8 cellular contexts compared by ENCODE assay signal in the genomic region with DNA sequence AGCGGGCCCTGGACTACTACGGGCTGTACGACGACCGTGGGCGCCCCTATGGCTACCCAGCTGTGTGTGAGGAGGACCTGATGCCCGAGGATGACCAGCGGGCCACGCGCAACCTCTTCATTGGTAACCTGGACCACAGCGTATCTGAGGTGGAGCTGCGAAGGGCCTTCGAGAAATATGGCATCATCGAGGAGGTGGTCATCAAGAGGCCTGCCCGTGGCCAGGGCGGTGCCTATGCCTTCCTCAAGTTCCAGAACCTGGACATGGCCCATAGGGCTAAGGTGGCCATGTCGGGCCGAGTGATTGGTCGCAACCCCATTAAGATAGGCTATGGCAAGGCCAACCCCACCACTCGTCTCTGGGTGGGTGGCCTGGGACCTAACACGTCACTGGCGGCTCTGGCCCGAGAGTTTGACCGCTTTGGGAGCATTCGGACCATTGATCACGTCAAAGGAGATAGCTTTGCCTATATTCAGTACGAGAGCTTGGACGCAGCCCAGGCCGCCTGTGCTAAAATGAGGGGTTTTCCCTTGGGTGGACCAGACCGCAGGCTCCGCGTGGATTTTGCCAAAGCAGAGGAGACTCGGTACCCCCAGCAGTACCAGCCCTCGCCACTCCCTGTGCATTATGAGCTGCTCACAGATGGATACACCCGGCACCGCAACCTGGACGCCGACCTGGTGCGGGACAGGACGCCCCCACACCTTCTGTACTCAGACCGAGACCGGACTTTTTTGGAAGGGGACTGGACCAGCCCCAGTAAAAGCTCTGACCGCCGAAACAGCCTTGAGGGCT. TPM values are rescaled to one million over a fixed set of nuclear protein-coding genes. Genes with fewer than 3 reads are reported as not detected.
DNase-seq lines count a peak whose midpoint lies in the region; ATAC-seq and TF ChIP-seq lines count a peak whose summit lies in the region.

No MANE protein-coding gene starts in this region.

- peak overlapping the region; percentile 95 for H3K9ac ChIP-seq in fibroblast of lung (ENCODE audit: insufficient read depth, low read length)

- CTCF ChIA-PET in Caco-2 (lab: Charles Lee) = no interaction called here

- H3K36me3 ChIP-seq in Caco-2 (ENCODE audit: control insufficient read depth, insufficient read depth, low read length) (peaks cover 7% of the 10 kb centered on the region), SJSA1 (peaks cover 96% of the 10 kb centered on the region), fibroblast of lung (ENCODE audit: control insufficient read depth, insufficient read depth, low read length) (peaks cover 34% of the 10 kb centered on the region)

- peaks cover 54% of the 10 kb centered on the region for H3K79me2 ChIP-seq in fibroblast of lung (ENCODE audit: control insufficient read depth, insufficient read depth, low read length)

- POLR2A ChIA-PET in Caco-2 (lab: Charles Lee) = no interaction called here

- H3K27me3 Mint-ChIP-seq in Caco-2 (ENCODE audit: insufficient read depth, unreplicated experiment) (no peaks in the 10 kb centered on the region), osteocyte (ENCODE audit: unreplicated experiment) (no peaks in the 10 kb centered on the region)

- peaks cover 1% of the 10 kb centered on the region for H4K20me1 ChIP-seq in fibroblast of lung (ENCODE audit: control insufficient read depth, extremely low read depth, insufficient read depth, low read length)

- H3K36me3 Mint-ChIP-seq in Caco-2 (ENCODE audit: insufficient read depth, unreplicated experiment) (peaks cover 90% of the 10 kb centered on the region), osteocyte (ENCODE audit: unreplicated experiment) (peaks cover 37% of the 10 kb centered on the region)

- no peak for TF ChIP-seq CTCF in Caco-2 (IDR thresholded peaks at IDR 0.05; ENCODE audit: insufficient read depth in 1 of 2, low read depth in 1 of 2, low read length in 1 of 2, severe bottlenecking in 1 of 2, unreplicated experiment in 1 of 2)
- TF ChIP-seq CTCF in fibroblast of lung (conservative IDR thresholded peaks at IDR 0.05 in 1 of 2, IDR thresholded peaks at IDR 0.05 in 1 of 2; ENCODE audit: low read depth in 1 of 2, low read length in 2 of 2) = no peak
- TF ChIP-seq CTCF in osteocyte (IDR thresholded peaks at IDR 0.05) = no peak

- H3K4me3 Mint-ChIP-seq in Caco-2 (ENCODE audit: unreplicated experiment) = peak overlapping the region; percentile 74
- H3K4me3 Mint-ChIP-seq in osteocyte (ENCODE audit: unreplicated experiment) = peak overlapping the region; percentile 80

- no peaks in the 10 kb centered on the region for H3K9me3 ChIP-seq in Caco-2
- peaks cover 12% of the 10 kb centered on the region for H3K9me3 ChIP-seq in SJSA1 (replicated peaks)
- no peaks in the 10 kb centered on the region for H3K9me3 ChIP-seq in fibroblast of lung (ENCODE audit: control insufficient read depth, insufficient read depth, low read depth, low read length)

- H3K27ac ChIP-seq in SJSA1 (no peak overlapping the region), fibroblast of lung (ENCODE audit: insufficient read depth, low read length) (no peak overlapping the region)

- DNase-seq in Caco-2 = no peak
- DNase-seq in SJSA1 (ENCODE audit: low read depth in 1 of 2, low spot score in 2 of 2) = peak in 1 of 2 experiments; percentile 38
- DNase-seq in fibroblast of lung (ENCODE audit: low read depth in 2 of 2) = no peak
- no peak for DNase-seq in osteocyte (ENCODE audit: extremely low spot score, unreplicated experiment)
- no peak for DNase-seq in MV-4-11 (lab: John Stamatoyannopoulos, UW)
- DNase-seq in GDM1 (lab: John Stamatoyannopoulos, UW) = no peak
- no peak for DNase-seq in SKM-1 (lab: John Stamatoyannopoulos, UW; ENCODE audit: unreplicated experiment)

- H3K27ac Mint-ChIP-seq in Caco-2 (ENCODE audit: unreplicated experiment) (peak overlapping the region; percentile 57), osteocyte (ENCODE audit: unreplicated experiment) (peak overlapping the region; percentile 34)

- ATAC-seq in GM21367 (IDR thresholded peaks at IDR 0.05; ENCODE audit: unreplicated experiment) = no peak

- H3K4me1 Mint-ChIP-seq in Caco-2 (ENCODE audit: low read depth, unreplicated experiment) = peaks cover 40% of the 10 kb centered on the region
- H3K4me1 Mint-ChIP-seq in osteocyte (ENCODE audit: unreplicated experiment) = peaks cover 46% of the 10 kb centered on the region

- intact Hi-C loops in Caco-2 (cut with micrococcal nuclease; ENCODE audit: unreplicated experiment) = loop anchor here (5.0 kb wide), 1 partner anchor 290 kb away; no protein-coding TSS in a partner anchor

- peak overlapping the region; percentile 53 for H3K4me2 ChIP-seq in fibroblast of lung (ENCODE audit: extremely low read depth, insufficient read depth, low read length)

- H2AFZ ChIP-seq in fibroblast of lung (ENCODE audit: low read length) = no peak overlapping the region

- H3K4me1 ChIP-seq in Caco-2 (peaks cover 39% of the 10 kb centered on the region), SJSA1 (replicated peaks) (peaks cover 23% of the 10 kb centered on the region), fibroblast of lung (ENCODE audit: control insufficient read depth, extremely low read depth, insufficient read depth, low read length) (peaks cover 16% of the 10 kb centered on the region)

- H3K4me3 ChIP-seq in Caco-2 (ENCODE audit: low read depth, low read length) (peak overlapping the region; percentile 90), SJSA1 (peak overlapping the region; percentile 98), fibroblast of lung (replicated peaks in 1 of 4; ENCODE audit: control extremely low read depth in 1 of 4, insufficient read depth in 1 of 4, low read depth in 3 of 4, low read length in 4 of 4) (peak overlapping the region; percentile 51 to 75 (median 72))

- H3K9me3 Mint-ChIP-seq in Caco-2 (ENCODE audit: unreplicated experiment) = no peaks in the 10 kb centered on the region
- H3K9me3 Mint-ChIP-seq in osteocyte (ENCODE audit: unreplicated experiment) = no peaks in the 10 kb centered on the region

- no TSS peak for BruUV-seq in Caco-2 (replicated peaks; lab: Mats Ljungman, UMichigan)

- H3K27me3 ChIP-seq in Caco-2 (replicated peaks; ENCODE audit: control insufficient read depth, insufficient read depth, low read length) (no peaks in the 10 kb centered on the region), SJSA1 (replicated peaks) (no peaks in the 10 kb centered on the region), fibroblast of lung (ENCODE audit: control insufficient read depth, insufficient read depth, low read length) (no peaks in the 10 kb centered on the region)

RNA-seq across cellular contexts. Expression of gene RBM15B, which starts 1.4 kb away (rescaled TPM):
- total RNA-seq in Caco-2 (2022) (32.3 and 33.7 TPM in 2 replicates), fibroblast of lung (29.9 and 35.7 TPM in 2 replicates), osteocyte (50.3 and 53.7 TPM in 2 replicates)
- total RNA-seq in SJSA1 (2014; rRNA removed; shearing (Covaris generic)) = 10.4 and 16.9 TPM in 2 replicates
- 14.7 and 19.9 TPM in 2 replicates for polyA plus RNA-seq in fibroblast of lung
- 20.8 and 25.5 TPM in 2 replicates for polyA plus RNA-seq in fibroblast of lung (2012)
- 32.0 and 44.4 TPM in 2 replicates for polyA minus RNA-seq in fibroblast of lung (ENCODE audit: low replicate concordance)

RNA-seq across cellular contexts. Expression of gene MANF, which starts 7.4 kb away (rescaled TPM):
- total RNA-seq in Caco-2 (2022) = 94.5 and 102 TPM in 2 replicates
- 146 and 161 TPM in 2 replicates for total RNA-seq in SJSA1 (2014; rRNA removed; shearing (Covaris generic))
- total RNA-seq in fibroblast of lung = 55.3 and 60.1 TPM in 2 replicates
- polyA plus RNA-seq in fibroblast of lung = 132 and 133 TPM in 2 replicates
- 129 and 154 TPM in 2 replicates for polyA plus RNA-seq in fibroblast of lung (2012)
- polyA minus RNA-seq in fibroblast of lung (ENCODE audit: low replicate concordance) = 2.9 and 4.3 TPM in 2 replicates
- total RNA-seq in osteocyte = 94.1 and 94.8 TPM in 2 replicates
